ENCODE assay signal across 12 cellular contexts in genomic region chr4:182560358-182560757, GRCh38.
A peak's percentile ranks its signal among the peaks of the same experiment; 100 is the strongest.
DNase-seq lines count a peak whose midpoint lies in the region; TF ChIP-seq lines count a peak whose summit lies in the region.
"Had no signal": no experiment of that assay in that cellular context is flagged by ENCODE, and none has a peak within 500 bp of the region (broad histone marks: within the 10 kb centered on the region; RNA-seq: fewer than 3 reads in every experiment).

No MANE protein-coding gene starts in this region.

- H3K36me3 ChIP-seq in A673 (ENCODE audit: insufficient read depth, low read length, poor library complexity, severe bottlenecking), result no peaks in the 10 kb centered on the region
- H3K36me3 ChIP-seq in H7 (replicated peaks; ENCODE audit: control insufficient read depth, insufficient read depth, low read length), result no peaks in the 10 kb centered on the region
- H3K36me3 ChIP-seq in esophagus squamous epithelium, result no peaks in the 10 kb centered on the region
- H3K36me3 ChIP-seq: suprapubic skin had no signal

- H3K27me3 ChIP-seq in A673 (replicated peaks; ENCODE audit: insufficient read depth, low read depth, low read length, poor library complexity) (no peaks in the 10 kb centered on the region), H7 (ENCODE audit: control insufficient read depth, insufficient read depth, low read length) (no peaks in the 10 kb centered on the region), esophagus squamous epithelium (no peaks in the 10 kb centered on the region)
- H3K27me3 ChIP-seq: suprapubic skin had no signal

- no peaks in the 10 kb centered on the region for H3K9me3 ChIP-seq in A673 (ENCODE audit: low read depth, low read length, poor library complexity, severe bottlenecking)
- no peaks in the 10 kb centered on the region for H3K9me3 ChIP-seq in esophagus squamous epithelium
- H3K9me3 ChIP-seq: suprapubic skin had no signal

- intact Hi-C loops in A673 (cut with micrococcal nuclease; ENCODE audit: unreplicated experiment) (loop anchor here (2.0 kb wide), 1 partner anchor 246 kb away; no protein-coding TSS in a partner anchor), esophagus squamous epithelium (cut with DNase I) (no loop called here)

- no TSS peak for BruUV-seq in A673 (replicated peaks; lab: Mats Ljungman, UMichigan)

- CTCF ChIA-PET in A673 (lab: Charles Lee), result no interaction called here

- no peak for TF ChIP-seq POLR2A in esophagus squamous epithelium (IDR thresholded peaks at IDR 0.05)

- peak; percentile 49; the same call in 1 of the 2 replicates for TF ChIP-seq CTCF in A673 (conservative IDR thresholded peaks at IDR 0.05; ENCODE audit: low read depth, low read length)
- TF ChIP-seq CTCF in esophagus squamous epithelium (IDR thresholded peaks at IDR 0.05), result no peak

- 64 to 68% methylated on average over 4 of the region's 4 CpGs for WGBS in esophagus squamous epithelium, 2 donors

- H3K27ac ChIP-seq in A673 (ENCODE audit: low read depth, low read length, poor library complexity, severe bottlenecking) (peak overlapping the region; percentile 10), esophagus squamous epithelium (no peak overlapping the region)
- H3K27ac ChIP-seq: suprapubic skin had no signal

- H3K4me1 ChIP-seq in A673 (ENCODE audit: insufficient read depth, low read length, poor library complexity, severe bottlenecking), result peaks cover 19% of the 10 kb centered on the region
- peaks cover 0 to 6% (median 0%) of the 10 kb centered on the region in 3 donors for H3K4me1 ChIP-seq in esophagus squamous epithelium
- H3K4me1 ChIP-seq: suprapubic skin had no signal

- POLR2A ChIA-PET in A673 (lab: Charles Lee; ENCODE audit: low non-redundant PET), result interaction anchor here (0.5 kb wide), 2 partner anchors 185 to 417 kb away, joined by 3 read pairs; no protein-coding TSS in a partner anchor

- in situ Hi-C loops in SK-MEL-5 (cut with HindIII; ENCODE audit: low pct_unique_long_range_greater_than_20kb, low sequenced_read_pairs), result no loop called here

- DNase-seq in A673 (ENCODE audit: low spot score) (peak; percentile 97), H7 (peak; percentile 28), SK-MEL-5 (ENCODE audit: low read depth, low spot score) (peak; percentile 96), iPS DF 19.7 (ENCODE audit: low read depth, low spot score) (peak; percentile 97), NCI-H446 treated with DMSO at 0.1 percent for 48 hours (lab: John Stamatoyannopoulos, UW) (no peak), RKO (ENCODE audit: low spot score) (no peak), esophagus squamous epithelium (lab: John Stamatoyannopoulos, UW) (no peak)
- DNase-seq in activated effector memory CD4-positive, alpha-beta T cell treated with anti-CD3 and anti-CD28 coated beads, Interleukin-2, amount 50 U/mL, for 16 hours, result no peak
- DNase-seq: activated CD8-positive, alpha-beta memory T cell treated with anti-CD3 and anti-CD28 coated beads, Interleukin-2, amount 50 U/mL, for 4 hours; central memory CD4-positive, alpha-beta T cell; stimulated activated CD4-positive, alpha-beta T cell treated with anti-CD3 and anti-CD28 coated beads, Interleukin-4, amount 100 ng/mL, for 24 hours had no signal

- H3K4me3 ChIP-seq in A673 (ENCODE audit: low read depth, low read length, poor library complexity, severe bottlenecking), result peak overlapping the region; percentile 13
- H3K4me3 ChIP-seq in H7 (ENCODE audit: insufficient read depth, low read depth, low read length), result no peak overlapping the region
- H3K4me3 ChIP-seq in esophagus squamous epithelium, result no peak overlapping the region
- H3K4me3 ChIP-seq: suprapubic skin had no signal

Comparison
In these comparisons a context has a peak if more than half of its experiments do, and no peak if none do; other contexts are left out.
1. DNase-seq: peak in A673 (single experiment), H7 (single experiment), SK-MEL-5 (single experiment) and iPS DF 19.7 (single experiment); none in NCI-H446 treated with DMSO at 0.1 percent for 48 hours (single experiment), activated effector memory CD4-positive, alpha-beta T cell treated with anti-CD3 and anti-CD28 coated beads, Interleukin-2, amount 50 U/mL, for 16 hours (single experiment), RKO (single experiment) and esophagus squamous epithelium (single experiment).